ENCODE assay signal across 8 cellular contexts in the genomic region with DNA sequence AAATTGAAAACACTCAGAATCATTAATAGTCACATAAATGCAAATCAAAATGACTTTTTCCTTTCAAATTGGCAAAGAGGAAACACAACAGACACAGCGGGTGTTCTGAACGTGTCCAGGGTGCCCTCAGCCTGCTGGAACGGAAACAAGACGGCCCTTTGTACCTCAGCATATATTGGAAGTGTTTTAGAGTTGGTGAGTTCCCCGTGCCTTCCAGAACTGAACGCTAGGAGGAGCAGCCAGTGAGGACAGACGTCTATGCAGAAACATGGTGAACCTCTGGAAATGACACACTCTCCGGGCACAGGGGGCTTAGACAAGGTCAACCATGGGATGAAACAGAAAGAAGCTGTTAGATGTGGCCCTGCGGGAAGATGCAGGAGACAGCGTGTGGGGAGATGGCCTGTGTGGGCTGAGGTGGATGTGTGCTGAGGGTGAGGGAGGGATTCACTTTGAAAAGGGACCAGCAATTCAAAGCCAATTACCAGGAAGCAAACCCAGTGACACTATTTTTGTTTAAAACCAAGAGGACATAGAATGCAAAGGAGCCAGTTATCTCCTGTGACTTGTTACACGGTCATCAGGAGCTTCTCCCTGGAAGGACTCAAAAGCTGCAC. TPM values are rescaled to one million over a fixed set of nuclear protein-coding genes. Genes with fewer than 3 reads are reported as not detected.
A peak's percentile ranks its signal among the peaks of the same experiment; 100 is the strongest.
DNase-seq lines count a peak whose midpoint lies in the region; ATAC-seq and TF ChIP-seq lines count a peak whose summit lies in the region.

No MANE protein-coding gene starts in this region.

- peak; percentile 4 for DNase-seq in NCI-H1436 (lab: John Stamatoyannopoulos, UW)
- DNase-seq in NCI-H1436 treated with DMSO at 0.1 percent for 48 hours (lab: John Stamatoyannopoulos, UW), result no peak
- peak; percentile 95 for DNase-seq in NB4 (ENCODE audit: low read depth)
- peak; percentile 47 to 48 for DNase-seq in activated CD4-positive, alpha-beta T cell treated with anti-CD3 and anti-CD28 coated beads for 4 hours
- DNase-seq in coronary artery (ENCODE audit: low spot score), result no peak
- DNase-seq in stimulated activated CD8-positive, alpha-beta memory T cell treated with anti-CD3 and anti-CD28 coated beads, Interleukin-2, amount 100 ng/mL, for 48 hours (ENCODE audit: low read depth in 2 of 2), result peak; percentile 14 to 31

- H3K9ac ChIP-seq in liver (ENCODE audit: low read depth in 1 of 2, low read length in 2 of 2), result no peak overlapping the region

- H3K27me3 ChIP-seq in liver (ENCODE audit: control insufficient read depth in 4 of 4, insufficient read depth in 4 of 4, low read length in 3 of 4), result no peaks in the 10 kb centered on the region

- H3K36me3 ChIP-seq in liver (ENCODE audit: control insufficient read depth in 4 of 4, insufficient read depth in 3 of 4, low read depth in 1 of 4, low read length in 3 of 4), result no peaks in the 10 kb centered on the region

- no peak for TF ChIP-seq POLR2A in NB4 (IDR thresholded peaks at IDR 0.05; ENCODE audit: extremely low read depth, insufficient read length)

- peak; percentile 97 for TF ChIP-seq CTCF in NB4 (IDR thresholded peaks at IDR 0.05; ENCODE audit: low read depth, low read length)
- TF ChIP-seq CTCF in coronary artery (IDR thresholded peaks at IDR 0.05), result peak; percentile 43
- peak; percentile 71 for TF ChIP-seq CTCF in liver (IDR thresholded peaks at IDR 0.05; ENCODE audit: low read depth, low read length, missing input control)

- H3K4me3 ChIP-seq in NB4 (ENCODE audit: low read depth, low read length) (no peak overlapping the region), coronary artery (no peak overlapping the region), liver (ENCODE audit: low read depth in 1 of 3, low read length in 3 of 3) (no peak overlapping the region)

- ATAC-seq in GM21723 (IDR thresholded peaks at IDR 0.05; ENCODE audit: unreplicated experiment), result no peak

- peaks cover 0 to 4% (median 0%) of the 10 kb centered on the region in 4 donors for H3K9me3 ChIP-seq in liver (ENCODE audit: control insufficient read depth in 4 of 4, low read length in 3 of 4)

- peak; percentile 72 to 82 for TF ChIP-seq RAD21 in liver (IDR thresholded peaks at IDR 0.05)

- H3K27ac ChIP-seq in coronary artery, result no peak overlapping the region
- H3K27ac ChIP-seq in liver (ENCODE audit: low read depth in 1 of 2, low read length in 2 of 2), result no peak overlapping the region

- H3K4me1 ChIP-seq in liver (ENCODE audit: control insufficient read depth in 4 of 4, insufficient read depth in 4 of 4, low read length in 3 of 4), result no peaks in the 10 kb centered on the region

- 23% methylated on average over 11 of the region's 11 CpGs for WGBS in liver

TF ChIP-seq in liver, 16 proteins besides CTCF, POLR2A, EP300 and RAD21:
- TF ChIP-seq RXRA (IDR thresholded peaks at IDR 0.05) (no peak), SP1 (IDR thresholded peaks at IDR 0.05) (peak; percentile 76), GABPA (IDR thresholded peaks at IDR 0.05 in 1 of 2, conservative IDR thresholded peaks at IDR 0.05 in 1 of 2) (no peak), HNF4A (conservative IDR thresholded peaks at IDR 0.05) (peak; percentile 58 to 74), JUND (IDR thresholded peaks at IDR 0.05) (no peak), FOXA2 (IDR thresholded peaks at IDR 0.05) (no peak), ZBTB33 (IDR thresholded peaks at IDR 0.05) (no peak), MAX (IDR thresholded peaks at IDR 0.05) (no peak), YY1 (IDR thresholded peaks at IDR 0.05) (no peak), HNF4G (IDR thresholded peaks at IDR 0.05) (no peak), EGR1 (IDR thresholded peaks at IDR 0.05; ENCODE audit: low read depth in 2 of 2) (no peak), FOXA1 (IDR thresholded peaks at IDR 0.05) (no peak), NR2F2 (IDR thresholded peaks at IDR 0.05) (peak; percentile 41), TAF1 (conservative IDR thresholded peaks at IDR 0.05) (no peak)
- TF ChIP-seq, protein P1, sequence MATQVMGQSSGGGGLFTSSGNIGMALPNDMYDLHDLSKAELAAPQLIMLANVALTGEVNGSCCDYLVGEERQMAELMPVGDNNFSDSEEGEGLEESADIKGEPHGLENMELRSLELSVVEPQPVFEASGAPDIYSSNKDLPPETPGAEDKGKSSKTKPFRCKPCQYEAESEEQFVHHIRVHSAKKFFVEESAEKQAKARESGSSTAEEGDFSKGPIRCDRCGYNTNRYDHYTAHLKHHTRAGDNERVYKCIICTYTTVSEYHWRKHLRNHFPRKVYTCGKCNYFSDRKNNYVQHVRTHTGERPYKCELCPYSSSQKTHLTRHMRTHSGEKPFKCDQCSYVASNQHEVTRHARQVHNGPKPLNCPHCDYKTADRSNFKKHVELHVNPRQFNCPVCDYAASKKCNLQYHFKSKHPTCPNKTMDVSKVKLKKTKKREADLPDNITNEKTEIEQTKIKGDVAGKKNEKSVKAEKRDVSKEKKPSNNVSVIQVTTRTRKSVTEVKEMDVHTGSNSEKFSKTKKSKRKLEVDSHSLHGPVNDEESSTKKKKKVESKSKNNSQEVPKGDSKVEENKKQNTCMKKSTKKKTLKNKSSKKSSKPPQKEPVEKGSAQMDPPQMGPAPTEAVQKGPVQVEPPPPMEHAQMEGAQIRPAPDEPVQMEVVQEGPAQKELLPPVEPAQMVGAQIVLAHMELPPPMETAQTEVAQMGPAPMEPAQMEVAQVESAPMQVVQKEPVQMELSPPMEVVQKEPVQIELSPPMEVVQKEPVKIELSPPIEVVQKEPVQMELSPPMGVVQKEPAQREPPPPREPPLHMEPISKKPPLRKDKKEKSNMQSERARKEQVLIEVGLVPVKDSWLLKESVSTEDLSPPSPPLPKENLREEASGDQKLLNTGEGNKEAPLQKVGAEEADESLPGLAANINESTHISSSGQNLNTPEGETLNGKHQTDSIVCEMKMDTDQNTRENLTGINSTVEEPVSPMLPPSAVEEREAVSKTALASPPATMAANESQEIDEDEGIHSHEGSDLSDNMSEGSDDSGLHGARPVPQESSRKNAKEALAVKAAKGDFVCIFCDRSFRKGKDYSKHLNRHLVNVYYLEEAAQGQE (IDR thresholded peaks at IDR 0.05), result no peak
- TF ChIP-seq, protein P2, sequence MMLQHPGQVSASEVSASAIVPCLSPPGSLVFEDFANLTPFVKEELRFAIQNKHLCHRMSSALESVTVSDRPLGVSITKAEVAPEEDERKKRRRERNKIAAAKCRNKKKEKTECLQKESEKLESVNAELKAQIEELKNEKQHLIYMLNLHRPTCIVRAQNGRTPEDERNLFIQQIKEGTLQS (IDR thresholded peaks at IDR 0.05), result no peak

RNA-seq across cellular contexts. Expression of gene RNF212, which starts 40.4 kb away (rescaled TPM):
- under 1 TPM in 1 of 2 donors, not detected in 1; 0.47 TPM for total RNA-seq in liver
- polyA plus RNA-seq in liver, result under 1 TPM; 0.32 to 0.38 TPM

Comparison
In these comparisons a context has a peak if more than half of its experiments do, and no peak if none do; other contexts are left out.
1. DNase-seq: peak in NCI-H1436 (single experiment), NB4 (single experiment), activated CD4-positive, alpha-beta T cell treated with anti-CD3 and anti-CD28 coated beads for 4 hours (2 of 2) and stimulated activated CD8-positive, alpha-beta memory T cell treated with anti-CD3 and anti-CD28 coated beads, Interleukin-2, amount 100 ng/mL, for 48 hours (2 of 2); none in NCI-H1436 treated with DMSO at 0.1 percent for 48 hours (single experiment) and coronary artery (single experiment).
2. CTCF ChIP-seq: peak in every context shown above with its lines; median percentile 97 in NB4; 71 in liver; 43 in coronary artery.